ENCODE assay signal across 11 cellular contexts in genomic region chr1:200411406-200412257, GRCh38. TPM values are rescaled to one million over a fixed set of nuclear protein-coding genes. Genes with fewer than 3 reads are reported as not detected.
DNase-seq lines count a peak whose midpoint lies in the region; ATAC-seq and TF ChIP-seq lines count a peak whose summit lies in the region.
"Had no signal": no experiment of that assay in that cellular context is flagged by ENCODE, and none has a peak within 500 bp of the region (broad histone marks: within the 10 kb centered on the region; RNA-seq: fewer than 3 reads in every experiment).

No MANE protein-coding gene starts in this region.

- peak overlapping the region; percentile 91 for H3K9ac ChIP-seq in iPS-15b (ENCODE audit: low read depth, low read length)

- H3K27me3 ChIP-seq in H7 (ENCODE audit: control insufficient read depth, insufficient read depth, low read length) (no peaks in the 10 kb centered on the region), iPS-15b (ENCODE audit: control insufficient read depth, insufficient read depth, low read length) (no peaks in the 10 kb centered on the region)

- H3K4me3 Mint-ChIP-seq in progenitor cell of endocrine pancreas (ENCODE audit: low read depth), result peak overlapping the region; percentile 70

- no peaks in the 10 kb centered on the region for H3K9me3 Mint-ChIP-seq in progenitor cell of endocrine pancreas (ENCODE audit: low read depth)
- H3K9me3 Mint-ChIP-seq: natural killer cell had no signal

- ATAC-seq in HG03097 (IDR thresholded peaks at IDR 0.05; ENCODE audit: low FRiP score, unreplicated experiment) (no peak), HG02870 (IDR thresholded peaks at IDR 0.05; ENCODE audit: unreplicated experiment) (no peak)
- ATAC-seq: natural killer cell had no signal

- peaks cover 21% of the 10 kb centered on the region for H3K36me3 Mint-ChIP-seq in progenitor cell of endocrine pancreas (ENCODE audit: insufficient read depth)

- peaks cover 38% of the 10 kb centered on the region for H3K4me1 ChIP-seq in iPS-15b (ENCODE audit: control insufficient read depth, insufficient read depth, low read length)

- peak overlapping the region; percentile 81 for H3K27ac Mint-ChIP-seq in progenitor cell of endocrine pancreas
- H3K27ac Mint-ChIP-seq: activated naive CD4-positive, alpha-beta T cell treated with anti-CD3 and anti-CD28 coated beads, Interleukin-2, amount 10 ng/mL, durations not matched to agents 7 days and 5 days had no signal

- peaks cover 57% of the 10 kb centered on the region for H3K4me1 Mint-ChIP-seq in progenitor cell of endocrine pancreas (ENCODE audit: low read depth)

- H3K27me3 Mint-ChIP-seq in progenitor cell of endocrine pancreas, result no peaks in the 10 kb centered on the region

- H3K36me3 ChIP-seq in H7 (replicated peaks; ENCODE audit: control insufficient read depth, insufficient read depth, low read length), result peaks cover 17% of the 10 kb centered on the region
- H3K36me3 ChIP-seq in iPS-15b (ENCODE audit: control insufficient read depth, insufficient read depth, low read length), result peaks cover 22% of the 10 kb centered on the region

- TF ChIP-seq CTCF in VCaP (conservative IDR thresholded peaks at IDR 0.05) (no peak), progenitor cell of endocrine pancreas (IDR thresholded peaks at IDR 0.05; ENCODE audit: unreplicated experiment) (no peak)

- H3K9me3 ChIP-seq in iPS-15b (ENCODE audit: control insufficient read depth, insufficient read depth, low read length), result no peaks in the 10 kb centered on the region

- DNase-seq in H7 (peak; percentile 57), progenitor cell of endocrine pancreas (ENCODE audit: low spot score, unreplicated experiment) (no peak), caudate nucleus (lab: John Stamatoyannopoulos, UW) (no peak)
- DNase-seq in activated CD8-positive, alpha-beta memory T cell treated with anti-CD3 and anti-CD28 coated beads, Interleukin-2, amount 50 U/mL, for 48 hours, result no peak
- DNase-seq: activated CD8-positive, alpha-beta memory T cell treated with anti-CD3 and anti-CD28 coated beads for 24 hours; activated naive CD4-positive, alpha-beta T cell treated with anti-CD3 and anti-CD28 coated beads, Interleukin-2, amount 10 ng/mL, durations not matched to agents 7 days and 5 days; natural killer cell had no signal

- H3K4me3 ChIP-seq in H7 (ENCODE audit: insufficient read depth, low read depth, low read length) (peak overlapping the region; percentile 66), iPS-15b (ENCODE audit: low read depth, low read length) (peak overlapping the region; percentile 93)

- H3K27ac ChIP-seq in VCaP (peak overlapping the region; percentile 89), caudate nucleus (ENCODE audit: low read depth, low read length) (no peak overlapping the region)

RNA-seq across cellular contexts. Expression of gene ZNF281, which starts 1.8 kb away (rescaled TPM):
- 43.0 and 48.6 TPM in 2 replicates for total RNA-seq in H7 (2014; rRNA removed; shearing (Covaris generic))
- 34.2 and 35.0 TPM in 2 replicates for total RNA-seq in progenitor cell of endocrine pancreas
